ENCODE assay signal across 1 cellular context in genomic region chrX:118002417-118002816, GRCh38.
TF ChIP-seq lines count a peak whose summit lies in the region.

No MANE protein-coding gene starts in this region.

TF ChIP-seq in HEK293, 187 proteins besides CTCF, POLR2A, EP300 and RAD21 (continued from another document):
- TF ChIP-seq ZNF664 (tag by site-specific recombination; IDR thresholded peaks at IDR 0.05) (peak; percentile 41; the same call in 1 of the 2 replicates), ZNF19 (tag by site-specific recombination; IDR thresholded peaks at IDR 0.05; ENCODE audit: low read depth) (0 out of 2 replicates have a peak, but pooled peaks have one; percentile 42), ZNF654 (tag by site-specific recombination; IDR thresholded peaks at IDR 0.05; ENCODE audit: low read depth) (peak; percentile 43), ZBTB8A (tag by site-specific recombination; IDR thresholded peaks at IDR 0.05) (peak; percentile 64; the same call in 1 of the 2 replicates)
- TF ChIP-seq, protein P1, sequence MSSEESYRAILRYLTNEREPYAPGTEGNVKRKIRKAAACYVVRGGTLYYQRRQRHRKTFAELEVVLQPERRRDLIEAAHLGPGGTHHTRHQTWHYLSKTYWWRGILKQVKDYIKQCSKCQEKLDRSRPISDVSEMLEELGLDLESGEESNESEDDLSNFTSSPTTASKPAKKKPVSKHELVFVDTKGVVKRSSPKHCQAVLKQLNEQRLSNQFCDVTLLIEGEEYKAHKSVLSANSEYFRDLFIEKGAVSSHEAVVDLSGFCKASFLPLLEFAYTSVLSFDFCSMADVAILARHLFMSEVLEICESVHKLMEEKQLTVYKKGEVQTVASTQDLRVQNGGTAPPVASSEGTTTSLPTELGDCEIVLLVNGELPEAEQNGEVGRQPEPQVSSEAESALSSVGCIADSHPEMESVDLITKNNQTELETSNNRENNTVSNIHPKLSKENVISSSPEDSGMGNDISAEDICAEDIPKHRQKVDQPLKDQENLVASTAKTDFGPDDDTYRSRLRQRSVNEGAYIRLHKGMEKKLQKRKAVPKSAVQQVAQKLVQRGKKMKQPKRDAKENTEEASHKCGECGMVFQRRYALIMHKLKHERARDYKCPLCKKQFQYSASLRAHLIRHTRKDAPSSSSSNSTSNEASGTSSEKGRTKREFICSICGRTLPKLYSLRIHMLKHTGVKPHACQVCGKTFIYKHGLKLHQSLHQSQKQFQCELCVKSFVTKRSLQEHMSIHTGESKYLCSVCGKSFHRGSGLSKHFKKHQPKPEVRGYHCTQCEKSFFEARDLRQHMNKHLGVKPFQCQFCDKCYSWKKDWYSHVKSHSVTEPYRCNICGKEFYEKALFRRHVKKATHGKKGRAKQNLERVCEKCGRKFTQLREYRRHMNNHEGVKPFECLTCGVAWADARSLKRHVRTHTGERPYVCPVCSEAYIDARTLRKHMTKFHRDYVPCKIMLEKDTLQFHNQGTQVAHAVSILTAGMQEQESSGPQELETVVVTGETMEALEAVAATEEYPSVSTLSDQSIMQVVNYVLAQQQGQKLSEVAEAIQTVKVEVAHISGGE (tag by site-specific recombination; conservative IDR thresholded peaks at IDR 0.05; ENCODE audit: low read depth), result peak; percentile 84
